Comparison of ENCODE assay signal across 8 cellular contexts in the genomic region with DNA sequence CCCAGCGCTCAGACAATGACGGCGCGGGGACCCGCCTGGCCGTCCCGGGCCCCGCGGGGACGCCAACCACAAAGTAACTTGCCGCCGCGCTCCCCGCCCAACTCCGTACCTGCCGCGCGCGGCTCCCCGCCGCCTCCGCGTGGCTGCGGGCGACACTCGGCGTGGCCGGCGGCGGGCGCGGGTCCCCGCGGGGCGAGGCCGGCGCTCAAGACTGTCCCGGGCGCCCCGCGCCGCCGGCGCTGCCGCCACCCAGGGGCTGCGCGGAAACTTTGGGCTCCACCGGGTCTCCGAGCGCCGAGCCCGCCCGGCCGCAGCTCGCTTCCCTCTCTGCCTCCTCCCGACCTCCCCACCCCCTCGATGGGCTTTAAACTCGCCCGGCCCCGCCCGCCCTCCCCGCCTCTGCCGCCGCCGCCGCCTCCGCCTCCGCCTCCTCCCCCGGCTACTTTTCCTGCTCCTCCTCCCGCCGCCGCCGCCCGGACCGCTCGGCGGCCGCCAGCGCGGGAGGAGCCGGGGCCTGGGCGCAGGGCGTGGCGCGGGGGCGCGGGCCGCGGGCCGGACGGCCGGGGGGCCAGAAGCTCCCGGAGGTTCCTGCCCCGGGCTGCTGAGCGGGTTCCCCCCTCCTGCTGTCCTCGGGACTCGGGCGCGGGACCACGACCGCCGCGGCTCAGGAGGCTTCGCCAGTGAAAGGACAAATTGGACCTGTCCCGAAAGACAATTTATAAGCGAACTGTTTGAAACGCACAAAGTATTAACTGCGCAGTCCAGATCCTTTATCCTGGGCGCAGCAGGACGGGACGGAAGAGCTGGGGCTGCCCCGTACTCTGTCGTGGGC. TPM values are rescaled to one million over a fixed set of nuclear protein-coding genes. Genes with fewer than 3 reads are reported as not detected.
DNase-seq lines count a peak whose midpoint lies in the region; ATAC-seq and TF ChIP-seq lines count a peak whose summit lies in the region.

No MANE protein-coding gene starts in this region.

- no peaks in the 10 kb centered on the region for H3K9me3 ChIP-seq in HEK293 (ENCODE audit: control insufficient read depth, insufficient read depth, low read depth, low read length)
- no peaks in the 10 kb centered on the region for H3K9me3 ChIP-seq in iPS-18c (ENCODE audit: control insufficient read depth, insufficient read depth, low read length)
- H3K9me3 ChIP-seq in skeletal muscle tissue (ENCODE audit: control insufficient read depth in 3 of 3, low read length in 3 of 3) = peaks cover 0 to under 1% (median 0%) of the 10 kb centered on the region in 3 donors

- peaks cover 12% of the 10 kb centered on the region for H3K4me1 ChIP-seq in ACC112 (ENCODE audit: control insufficient read depth, insufficient read depth, low read length, unreplicated experiment)
- 0 out of 2 replicates have a peak, but pooled peaks cover 4% of the 10 kb centered on the region for H3K4me1 ChIP-seq in HEK293 (ENCODE audit: control insufficient read depth, insufficient read depth, low read length)
- peaks cover 17 to 23% (median 19%) of the 10 kb centered on the region in 3 donors for H3K4me1 ChIP-seq in skeletal muscle tissue (ENCODE audit: control insufficient read depth in 3 of 3, insufficient read depth in 3 of 3, low read length in 3 of 3)

- no peaks in the 10 kb centered on the region for H3K27me3 ChIP-seq in ACC112 (ENCODE audit: insufficient read depth, low read length)
- H3K27me3 ChIP-seq in skeletal muscle tissue (ENCODE audit: control insufficient read depth in 3 of 3, insufficient read depth in 3 of 3, low read length in 3 of 3) = no peaks in the 10 kb centered on the region

- peaks cover 13% of the 10 kb centered on the region for H3K4me1 Mint-ChIP-seq in MCF 10A (ENCODE audit: insufficient read depth, unreplicated experiment)

- H3K9me3 Mint-ChIP-seq in MCF 10A (ENCODE audit: unreplicated experiment) = peaks cover 7% of the 10 kb centered on the region

- H3K79me2 ChIP-seq in ACC112 (ENCODE audit: control insufficient read depth, insufficient read depth, low read length, unreplicated experiment) = peaks cover 42% of the 10 kb centered on the region

- H2AFZ ChIP-seq in ACC112 (ENCODE audit: low read length, unreplicated experiment) = peak overlapping the region; percentile 57

- H3K36me3 ChIP-seq in ACC112 (ENCODE audit: insufficient read depth, low read length) = peaks cover 8% of the 10 kb centered on the region; the same call in 1 of the 2 replicates
- H3K36me3 ChIP-seq in HEK293 (ENCODE audit: control insufficient read depth in 2 of 2, insufficient read depth in 1 of 2, low read length in 2 of 2) = no peaks in the 10 kb centered on the region
- H3K36me3 ChIP-seq in skeletal muscle tissue (ENCODE audit: control insufficient read depth in 3 of 3, insufficient read depth in 3 of 3, low read length in 3 of 3) = no peaks in the 10 kb centered on the region

- POLR2A ChIA-PET in HEK293 (lab: Yijun Ruan, JAX) (no interaction called here), MCF 10A (lab: Yijun Ruan, JAX) (interaction anchor here (0.6 to 0.8 kb wide), 2 partner anchors 15 to 249 kb away, joined by 3 to 4 read pairs; no protein-coding TSS in a partner anchor)

- H3K27ac ChIP-seq in ACC112 (ENCODE audit: low read depth, low read length) = 0 out of 2 replicates have a peak overlapping the region, but pooled peaks have one; percentile 26
- H3K27ac ChIP-seq in HEK293 (ENCODE audit: extremely low read depth, low read depth, low read length) = peak overlapping the region; percentile 96
- peak overlapping the region; percentile 58 for H3K27ac ChIP-seq in skeletal muscle tissue (ENCODE audit: low read depth, low read length)

- H3K4me3 ChIP-seq in ACC112 (ENCODE audit: low read depth, low read length) = peak overlapping the region; percentile 89
- H3K4me3 ChIP-seq in HEK293 (ENCODE audit: low read depth, low read length) = peak overlapping the region; percentile 69
- peak overlapping the region; percentile 69 for H3K4me3 ChIP-seq in iPS-18c (ENCODE audit: insufficient read depth, low read depth, low read length)
- peak overlapping the region; percentile 68 to 77 (median 70) for H3K4me3 ChIP-seq in skeletal muscle tissue (ENCODE audit: low read length in 3 of 3)

- intact Hi-C loops in MCF 10A (cut with micrococcal nuclease) = loop anchor here (2.0 to 5.0 kb wide), 4 partner anchors 169 to 349 kb away; no protein-coding TSS in a partner anchor

- no peak overlapping the region for H3K27ac Mint-ChIP-seq in MCF 10A (ENCODE audit: low read depth, unreplicated experiment)

- BruUV-seq in MCF 10A (replicated peaks; lab: Mats Ljungman, UMichigan) = no TSS peak

- H3K9ac ChIP-seq in skeletal muscle tissue (ENCODE audit: low read depth in 1 of 3, low read length in 3 of 3) = peak overlapping the region; percentile 63 to 86 (median 77)

- TF ChIP-seq CTCF in HEK293 (tag by site-specific recombination; IDR thresholded peaks at IDR 0.05) (no peak), MCF 10A (IDR thresholded peaks at IDR 0.05; ENCODE audit: unreplicated experiment) (no peak)

- CTCF ChIA-PET in HEK293 (lab: Yijun Ruan, JAX) = interaction anchor here (0.5 kb wide), 1 partner anchor 367 kb away, joined by 6 read pairs; no protein-coding TSS in a partner anchor
- CTCF ChIA-PET in MCF 10A (lab: Yijun Ruan, JAX) = no interaction called here

- H3K36me3 Mint-ChIP-seq in MCF 10A (ENCODE audit: insufficient read depth, unreplicated experiment) = peaks cover 5% of the 10 kb centered on the region

- no peaks in the 10 kb centered on the region for H3K27me3 Mint-ChIP-seq in MCF 10A (ENCODE audit: insufficient read depth, unreplicated experiment)

- peak overlapping the region; percentile 54 for H3K4me3 Mint-ChIP-seq in MCF 10A (ENCODE audit: unreplicated experiment)

- DNase-seq in SKM-1 treated with dmso at 0.1 percent for 144 hours (lab: John Stamatoyannopoulos, UW; ENCODE audit: unreplicated experiment) (peak; percentile 56), MCF 10A (ENCODE audit: unreplicated experiment) (peak; percentile 62)

- no peak for ATAC-seq in GM18511 (IDR thresholded peaks at IDR 0.05; ENCODE audit: unreplicated experiment)
- no peak for ATAC-seq in GM18909 (IDR thresholded peaks at IDR 0.05; ENCODE audit: poor library complexity, unreplicated experiment)

TF ChIP-seq in HEK293, 187 proteins besides CTCF, POLR2A, EP300 and RAD21:
- TF ChIP-seq ZNF335 (tag by site-specific recombination; conservative IDR thresholded peaks at IDR 0.05) (peak; percentile 52; the same call in 1 of the 2 replicates), ZNF341 (tag by site-specific recombination; IDR thresholded peaks at IDR 0.05; ENCODE audit: low read depth) (peak; percentile 34; the same call in 1 of the 2 replicates), MYNN (tag by site-specific recombination; IDR thresholded peaks at IDR 0.05; ENCODE audit: borderline replicate concordance) (no peak), ZBTB20 (tag by site-specific recombination; IDR thresholded peaks at IDR 0.05) (peak; percentile 44; the same call in 1 of the 2 replicates), ZNF660 (tag by site-specific recombination; IDR thresholded peaks at IDR 0.05) (no peak)
- TF ChIP-seq, protein P1, sequence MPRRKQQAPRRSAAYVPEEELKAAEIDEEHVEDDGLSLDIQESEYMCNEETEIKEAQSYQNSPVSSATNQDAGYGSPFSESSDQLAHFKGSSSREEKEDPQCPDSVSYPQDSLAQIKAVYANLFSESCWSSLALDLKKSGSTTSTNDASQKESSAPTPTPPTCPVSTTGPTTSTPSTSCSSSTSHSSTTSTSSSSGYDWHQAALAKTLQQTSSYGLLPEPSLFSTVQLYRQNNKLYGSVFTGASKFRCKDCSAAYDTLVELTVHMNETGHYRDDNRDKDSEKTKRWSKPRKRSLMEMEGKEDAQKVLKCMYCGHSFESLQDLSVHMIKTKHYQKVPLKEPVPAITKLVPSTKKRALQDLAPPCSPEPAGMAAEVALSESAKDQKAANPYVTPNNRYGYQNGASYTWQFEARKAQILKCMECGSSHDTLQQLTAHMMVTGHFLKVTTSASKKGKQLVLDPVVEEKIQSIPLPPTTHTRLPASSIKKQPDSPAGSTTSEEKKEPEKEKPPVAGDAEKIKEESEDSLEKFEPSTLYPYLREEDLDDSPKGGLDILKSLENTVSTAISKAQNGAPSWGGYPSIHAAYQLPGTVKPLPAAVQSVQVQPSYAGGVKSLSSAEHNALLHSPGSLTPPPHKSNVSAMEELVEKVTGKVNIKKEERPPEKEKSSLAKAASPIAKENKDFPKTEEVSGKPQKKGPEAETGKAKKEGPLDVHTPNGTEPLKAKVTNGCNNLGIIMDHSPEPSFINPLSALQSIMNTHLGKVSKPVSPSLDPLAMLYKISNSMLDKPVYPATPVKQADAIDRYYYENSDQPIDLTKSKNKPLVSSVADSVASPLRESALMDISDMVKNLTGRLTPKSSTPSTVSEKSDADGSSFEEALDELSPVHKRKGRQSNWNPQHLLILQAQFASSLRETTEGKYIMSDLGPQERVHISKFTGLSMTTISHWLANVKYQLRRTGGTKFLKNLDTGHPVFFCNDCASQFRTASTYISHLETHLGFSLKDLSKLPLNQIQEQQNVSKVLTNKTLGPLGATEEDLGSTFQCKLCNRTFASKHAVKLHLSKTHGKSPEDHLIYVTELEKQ (tag by site-specific recombination; IDR thresholded peaks at IDR 0.05; ENCODE audit: borderline replicate concordance) = no peak
- TF ChIP-seq, protein P2, sequence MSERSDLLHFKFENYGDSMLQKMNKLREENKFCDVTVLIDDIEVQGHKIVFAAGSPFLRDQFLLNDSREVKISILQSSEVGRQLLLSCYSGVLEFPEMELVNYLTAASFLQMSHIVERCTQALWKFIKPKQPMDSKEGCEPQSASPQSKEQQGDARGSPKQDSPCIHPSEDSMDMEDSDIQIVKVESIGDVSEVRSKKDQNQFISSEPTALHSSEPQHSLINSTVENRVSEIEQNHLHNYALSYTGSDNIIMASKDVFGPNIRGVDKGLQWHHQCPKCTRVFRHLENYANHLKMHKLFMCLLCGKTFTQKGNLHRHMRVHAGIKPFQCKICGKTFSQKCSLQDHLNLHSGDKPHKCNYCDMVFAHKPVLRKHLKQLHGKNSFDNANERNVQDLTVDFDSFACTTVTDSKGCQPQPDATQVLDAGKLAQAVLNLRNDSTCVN (tag by site-specific recombination; optimal IDR thresholded peaks at IDR 0.05) = peak; percentile 45
TF ChIP-seq in HEK293: peak in this region for 4.

RNA-seq across cellular contexts. Expression of a gene that starts 10.6 kb away (rescaled TPM):
- total RNA-seq in MCF 10A (2022) (68.2 and 71.3 TPM in 2 replicates), skeletal muscle tissue (17.7 TPM)

Comparison
In these comparisons a context has a peak if more than half of its experiments do, and no peak if none do; other contexts are left out.
1. H3K27ac ChIP-seq: peak in every context shown above with its lines; median percentile 96 in HEK293; 58 in skeletal muscle tissue; 26 in ACC112.